ENCODE assay signal across 16 cellular contexts in genomic region chr6:160912411-160912810, GRCh38.
A peak's percentile ranks its signal among the peaks of the same experiment; 100 is the strongest.
DNase-seq lines count a peak whose midpoint lies in the region; ATAC-seq, FAIRE-seq and TF ChIP-seq lines count a peak whose summit lies in the region.
"Had no signal": no experiment of that assay in that cellular context is flagged by ENCODE, and none has a peak within 500 bp of the region (broad histone marks: within the 10 kb centered on the region; RNA-seq: fewer than 3 reads in every experiment).

No MANE protein-coding gene starts in this region.

- no peak overlapping the region for H2AK5ac ChIP-seq in H1 (ENCODE audit: low read depth, low read length)

- no peak overlapping the region for H4K8ac ChIP-seq in H1 (ENCODE audit: extremely low read depth, insufficient read depth, low read length)

- H3K4me2 ChIP-seq in H1 (ENCODE audit: insufficient read depth in 1 of 2, low read depth in 2 of 2, low read length in 2 of 2), result no peak overlapping the region

- no peak overlapping the region for H3K18ac ChIP-seq in H1 (ENCODE audit: extremely low read depth, low read length)

- no peak overlapping the region for H4K91ac ChIP-seq in H1 (replicated peaks; ENCODE audit: insufficient read length, low read length)

- no peaks in the 10 kb centered on the region for H3K79me1 ChIP-seq in H1 (ENCODE audit: low read depth, low read length)

- H3K79me2 ChIP-seq in H1 (ENCODE audit: control insufficient read depth in 1 of 2, insufficient read depth in 2 of 2, low read length in 2 of 2), result no peaks in the 10 kb centered on the region

- no peaks in the 10 kb centered on the region for H3K4me1 Mint-ChIP-seq in osteocyte (ENCODE audit: unreplicated experiment)

- DNase-seq in astrocyte of the hippocampus (ENCODE audit: low read depth, low spot score) (peak; percentile 44), H1 (ENCODE audit: low read depth in 1 of 2, low spot score in 2 of 2) (no peak), kidney tubule cell (ENCODE audit: low spot score) (peak; percentile 74), osteocyte (ENCODE audit: extremely low spot score, unreplicated experiment) (no peak), left ventricle myocardium superior (no peak)
- DNase-seq: C1 segment of cervical spinal cord; Caco-2; CD8-positive, alpha-beta T cell; DMS79; EL; GDM1; GOT3; H7; HCEC 1CT had no signal

- no peaks in the 10 kb centered on the region; the same call in 1 of the 2 replicates for H3K23me2 ChIP-seq in H1 (ENCODE audit: low read depth, low read length)

- H3K56ac ChIP-seq in H1 (replicated peaks; ENCODE audit: insufficient read length, low read depth, low read length), result no peak overlapping the region

- no peak overlapping the region for H3K4me3 ChIP-seq in H1 (ENCODE audit: extremely low read depth in 1 of 4, insufficient read depth in 2 of 4, low read depth in 3 of 4, low read length in 4 of 4)
- H3K4me3 ChIP-seq: GM12878 had no signal

- no peaks in the 10 kb centered on the region for H4K20me1 ChIP-seq in H1 (replicated peaks in 1 of 2; ENCODE audit: control insufficient read depth in 1 of 2, insufficient read depth in 2 of 2, low read length in 2 of 2)

- H2BK15ac ChIP-seq in H1 (ENCODE audit: low read length), result 0 out of 2 replicates have a peak overlapping the region, but pooled peaks have one; percentile 47

- CTCF ChIA-PET in H1 (lab: Charles Lee; ENCODE audit: partially characterized antibody), result interaction anchor here (2.6 kb wide), 1 partner anchor 17 kb away, joined by 16 read pairs; no protein-coding TSS in a partner anchor

- 83% methylated on average over 6 of the region's 6 CpGs; no CpG with 5 or more reads in 1 of the 2 experiments for WGBS in H1 (ENCODE audit: extremely low coverage in 1 of 2, insufficient coverage in 1 of 2, insufficient read length in 1 of 2, insufficient replicate concordance in 2 of 2, low coverage in 1 of 2, low lambda C conversion rate in 2 of 2, missing lambda C conversion rate in 1 of 2), 2 experiments

- no peaks in the 10 kb centered on the region for H3K36me3 ChIP-seq in H1 (ENCODE audit: control insufficient read depth in 2 of 4, insufficient read depth in 4 of 4, low read length in 3 of 4)

- H3K9ac ChIP-seq in H1 (replicated peaks in 1 of 4; ENCODE audit: extremely low read depth in 1 of 4, low read depth in 3 of 4, low read length in 3 of 4), result no peak overlapping the region

- no peak overlapping the region for H3K14ac ChIP-seq in H1 (ENCODE audit: insufficient read length)

- no peak for FAIRE-seq in H1 (lab: Jason Lieb, UNC)
- FAIRE-seq: GM12878 had no signal

- TF ChIP-seq CTCF in H1 (IDR thresholded peaks at IDR 0.05; ENCODE audit: control extremely low read depth in 1 of 3, insufficient read depth in 1 of 3, low read depth in 1 of 3, low read length in 3 of 3) (no peak), osteocyte (IDR thresholded peaks at IDR 0.05) (no peak)

- H3K27me3 ChIP-seq in H1 (replicated peaks in 1 of 4; ENCODE audit: control insufficient read depth in 3 of 4, extremely low read depth in 1 of 4, insufficient read depth in 3 of 4, low read length in 3 of 4), result no peaks in the 10 kb centered on the region

- H2BK120ac ChIP-seq in H1 (replicated peaks; ENCODE audit: low read depth, low read length), result no peak overlapping the region

- H3K9me3 ChIP-seq in H1 (ENCODE audit: insufficient read depth in 2 of 2, low read depth in 1 of 2, low read length in 1 of 2), result peaks cover 4 to 6% of the 10 kb centered on the region in 2 experiments; a peak in 2 of 4 replicates
- H3K9me3 ChIP-seq: Caco-2 had no signal

- POLR2A ChIA-PET in H1 (lab: Charles Lee; ENCODE audit: partially characterized antibody), result interaction anchor here (0.6 kb wide), 1 partner anchor 64 kb away, joined by 4 read pairs; no protein-coding TSS in a partner anchor

- ATAC-seq in GM18907 (IDR thresholded peaks at IDR 0.05; ENCODE audit: unreplicated experiment), result no peak
- no peak for ATAC-seq in left ventricle myocardium superior
- ATAC-seq: CD8-positive, alpha-beta T cell; GM12878 had no signal

- H3K4me3 Mint-ChIP-seq in osteocyte (ENCODE audit: unreplicated experiment), result no peak overlapping the region
- H3K4me3 Mint-ChIP-seq: CD8-positive, alpha-beta T cell had no signal

- H2BK12ac ChIP-seq in H1 (ENCODE audit: low read depth, low read length), result no peak overlapping the region

- TF ChIP-seq RAD21 in H1 (IDR thresholded peaks at IDR 0.05 in 1 of 2, conservative IDR thresholded peaks at IDR 0.05 in 1 of 2; ENCODE audit: low read depth in 2 of 2, low read length in 2 of 2), result no peak

- no peak for TF ChIP-seq POLR2A in H1 (IDR thresholded peaks at IDR 0.05; ENCODE audit: control extremely low read depth in 1 of 2, low read depth in 2 of 2, low read length in 2 of 2)

- H3K27ac Mint-ChIP-seq in osteocyte (ENCODE audit: unreplicated experiment), result no peak overlapping the region
- H3K27ac Mint-ChIP-seq: CD8-positive, alpha-beta T cell had no signal

- no peaks in the 10 kb centered on the region for H3K36me3 Mint-ChIP-seq in osteocyte (ENCODE audit: unreplicated experiment)
- H3K36me3 Mint-ChIP-seq: CD8-positive, alpha-beta T cell had no signal

- H3K4ac ChIP-seq in H1 (replicated peaks; ENCODE audit: insufficient read length, low read depth, low read length), result no peak overlapping the region

- no peak overlapping the region for H3K23ac ChIP-seq in H1 (ENCODE audit: insufficient read length)

- no peak overlapping the region for H2AFZ ChIP-seq in H1 (ENCODE audit: low read length)

- no peak overlapping the region for H2BK5ac ChIP-seq in H1 (ENCODE audit: low read depth, low read length)

- no peak for TF ChIP-seq EP300 in H1 (IDR thresholded peaks at IDR 0.05; ENCODE audit: borderline replicate concordance in 1 of 2, low read depth in 2 of 2, low read length in 2 of 2)

- peaks cover 9% of the 10 kb centered on the region for H3K9me3 Mint-ChIP-seq in osteocyte (ENCODE audit: unreplicated experiment)

- H4K5ac ChIP-seq in H1 (ENCODE audit: insufficient read length, low read depth, low read length), result no peak overlapping the region

- H3K27ac ChIP-seq in H1 (ENCODE audit: low read depth, low read length), result no peak overlapping the region

- H2BK20ac ChIP-seq in H1 (ENCODE audit: low read length), result no peak overlapping the region

- no peaks in the 10 kb centered on the region for H3K4me1 ChIP-seq in H1 (replicated peaks in 1 of 4; ENCODE audit: control insufficient read depth in 3 of 4, insufficient read depth in 4 of 4, low read length in 3 of 4)
- H3K4me1 ChIP-seq: Caco-2 had no signal

- intact Hi-C loops in left ventricle myocardium superior (cut with micrococcal nuclease), result no loop called here

- no peaks in the 10 kb centered on the region for H3K27me3 Mint-ChIP-seq in osteocyte (ENCODE audit: unreplicated experiment)

TF ChIP-seq in H1, 55 proteins besides CTCF, POLR2A, EP300 and RAD21:
- no peak for TF ChIP-seq NANOG (IDR thresholded peaks at IDR 0.05; ENCODE audit: insufficient read depth, low read depth, low read length, poor library complexity, severe bottlenecking)
- TF ChIP-seq PHF8 (conservative IDR thresholded peaks at IDR 0.05; ENCODE audit: low read depth, low read length), result no peak
- no peak for TF ChIP-seq CTBP2 (IDR thresholded peaks at IDR 0.05; ENCODE audit: borderline replicate concordance, insufficient read depth, insufficient read length, low read length)
- no peak for TF ChIP-seq EGR1 (IDR thresholded peaks at IDR 0.05; ENCODE audit: borderline replicate concordance, low read depth, low read length)
- no peak for TF ChIP-seq ATF3 (IDR thresholded peaks at IDR 0.05; ENCODE audit: insufficient read depth, low read depth, low read length)
- no peak for TF ChIP-seq SAP30 (IDR thresholded peaks at IDR 0.05; ENCODE audit: insufficient read depth, insufficient replicate concordance, low read length)
- no peak for TF ChIP-seq SP1 (IDR thresholded peaks at IDR 0.05; ENCODE audit: low read depth, low read length)
- no peak for TF ChIP-seq TCF12 (IDR thresholded peaks at IDR 0.05; ENCODE audit: low read depth, low read length)
- TF ChIP-seq RXRA (IDR thresholded peaks at IDR 0.05; ENCODE audit: insufficient read depth, low read depth, low read length), result no peak
- no peak for TF ChIP-seq BACH1 (IDR thresholded peaks at IDR 0.05; ENCODE audit: low read length)

Comparison
In these comparisons a context has a peak if more than half of its experiments do, and no peak if none do; other contexts are left out.
1. DNase-seq: peak in astrocyte of the hippocampus (single experiment) and kidney tubule cell (single experiment); none in H1 (0 of 2), osteocyte (single experiment) and left ventricle myocardium superior (single experiment).